10 cellular contexts compared by ENCODE assay signal in the genomic region with DNA sequence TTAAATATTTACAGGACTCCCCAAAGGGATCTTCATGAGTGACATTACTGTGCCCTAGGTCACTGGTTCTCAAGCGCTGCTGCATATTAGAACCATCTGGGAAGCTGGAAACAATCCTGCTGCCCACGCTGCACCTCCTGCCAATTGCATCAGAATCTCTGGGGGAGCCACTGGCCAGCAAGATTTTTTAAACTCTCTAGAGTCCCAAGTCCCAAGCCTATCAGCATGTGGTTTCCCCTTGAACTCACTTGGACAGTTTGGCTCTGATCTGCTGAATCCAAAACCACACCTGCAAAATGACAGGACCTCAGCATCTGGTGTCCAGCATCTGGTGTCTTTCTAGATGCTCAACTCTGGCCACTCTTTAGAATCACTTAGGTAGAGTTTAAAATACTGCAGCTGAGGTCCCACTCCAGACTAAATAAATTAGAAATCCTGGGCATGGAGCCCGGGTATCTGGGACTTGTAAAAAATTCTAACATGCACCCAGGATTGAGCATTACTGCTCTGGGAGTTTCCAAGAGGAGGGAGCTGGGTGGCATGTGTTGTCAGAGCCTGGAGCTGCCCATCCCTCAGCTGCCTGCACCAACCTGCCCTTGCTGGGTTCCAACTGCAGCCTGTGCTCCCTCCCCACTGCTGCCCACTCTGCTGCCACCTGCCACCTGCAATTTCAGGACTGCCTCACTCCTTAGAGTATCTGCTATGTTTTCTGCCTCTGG.
DNase-seq lines count a peak whose midpoint lies in the region; ATAC-seq and TF ChIP-seq lines count a peak whose summit lies in the region.
"Had no signal": no experiment of that assay in that cellular context is flagged by ENCODE, and none has a peak within 500 bp of the region (broad histone marks: within the 10 kb centered on the region; RNA-seq: fewer than 3 reads in every experiment).

No MANE protein-coding gene starts in this region.

- peak overlapping the region; percentile 82 for H3K4me2 ChIP-seq in OCI-LY3 (ENCODE audit: low read length)

- H3K27ac ChIP-seq in OCI-LY3 (ENCODE audit: low read length) = peak overlapping the region; percentile 85
- no peak overlapping the region for H3K27ac ChIP-seq in thoracic aorta
- H3K27ac ChIP-seq: 22Rv1 had no signal

- H2AFZ ChIP-seq in OCI-LY3 (ENCODE audit: low read depth, low read length) = no peak overlapping the region

- H3K79me2 ChIP-seq in OCI-LY3 (ENCODE audit: low read length) = no peaks in the 10 kb centered on the region

- no peaks in the 10 kb centered on the region for H3K9me3 ChIP-seq in OCI-LY3 (ENCODE audit: insufficient read depth, low read length)
- no peaks in the 10 kb centered on the region for H3K9me3 ChIP-seq in thoracic aorta

- H3K4me3 ChIP-seq in OCI-LY3 (ENCODE audit: low read length) (peak overlapping the region; percentile 65), fibroblast of villous mesenchyme (ENCODE audit: low read depth, low read length) (no peak overlapping the region), thoracic aorta (no peak overlapping the region)

- H4K20me1 ChIP-seq in OCI-LY3 (ENCODE audit: insufficient read depth, low read length) = no peaks in the 10 kb centered on the region

- peak in 2 of 3 experiments; percentile 4 to 25 for DNase-seq in NCI-H1417 (lab: John Stamatoyannopoulos, UW)
- DNase-seq in NCI-H1417 treated with DMSO at 0.1 percent for 48 hours (lab: John Stamatoyannopoulos, UW) = no peak
- DNase-seq in fibroblast of villous mesenchyme (ENCODE audit: low read depth) = peak; percentile 72
- DNase-seq in thoracic aorta (ENCODE audit: low spot score) = no peak
- no peak for DNase-seq in HT-29 (ENCODE audit: low spot score)
- DNase-seq in GM10266 (ENCODE audit: extremely low spot score) = no peak
- DNase-seq: cerebellar nuclear complex had no signal

- peak; percentile 24 for ATAC-seq in thoracic aorta (ENCODE audit: insufficient number of reproducible peaks, low FRiP score, low read depth)
- ATAC-seq in activated CD4-positive, CD25-positive, alpha-beta regulatory T cell treated with anti-CD3 and anti-CD28 coated beads, Interleukin-2, amount 50 U/mL, for 24 hours = no peak

- peaks cover 4% of the 10 kb centered on the region for H3K36me3 ChIP-seq in OCI-LY3 (replicated peaks; ENCODE audit: low read depth, low read length)
- no peaks in the 10 kb centered on the region for H3K36me3 ChIP-seq in thoracic aorta

- TF ChIP-seq CTCF in OCI-LY3 (IDR thresholded peaks at IDR 0.05; ENCODE audit: low read depth, low read length) (no peak), fibroblast of villous mesenchyme (IDR thresholded peaks at IDR 0.05; ENCODE audit: insufficient read depth, low read depth, low read length) (no peak), thoracic aorta (IDR thresholded peaks at IDR 0.05) (no peak), GM10266 (IDR thresholded peaks at IDR 0.05; ENCODE audit: control insufficient read depth, insufficient read depth, low read depth, missing control alignments) (no peak)

- H3K4me1 ChIP-seq in OCI-LY3 (ENCODE audit: low read length) (peaks cover 57% of the 10 kb centered on the region), thoracic aorta (ENCODE audit: control insufficient read depth in 1 of 2, low read depth in 2 of 2) (peaks cover 14 to 30% of the 10 kb centered on the region in 2 donors)

- H3K27me3 ChIP-seq in OCI-LY3 (ENCODE audit: low read depth, low read length) = no peaks in the 10 kb centered on the region
- H3K27me3 ChIP-seq in thoracic aorta (replicated peaks; ENCODE audit: insufficient read depth) = no peaks in the 10 kb centered on the region

- peak overlapping the region; percentile 46 for H3K9ac ChIP-seq in OCI-LY3 (ENCODE audit: low read length)

Comparison
In these comparisons a context has a peak if more than half of its experiments do, and no peak if none do; other contexts are left out.
1. DNase-seq: peak in NCI-H1417 (2 of 3) and fibroblast of villous mesenchyme (single experiment); none in NCI-H1417 treated with DMSO at 0.1 percent for 48 hours (single experiment), thoracic aorta (single experiment), HT-29 (single experiment) and GM10266 (single experiment).